In the genomic region with DNA sequence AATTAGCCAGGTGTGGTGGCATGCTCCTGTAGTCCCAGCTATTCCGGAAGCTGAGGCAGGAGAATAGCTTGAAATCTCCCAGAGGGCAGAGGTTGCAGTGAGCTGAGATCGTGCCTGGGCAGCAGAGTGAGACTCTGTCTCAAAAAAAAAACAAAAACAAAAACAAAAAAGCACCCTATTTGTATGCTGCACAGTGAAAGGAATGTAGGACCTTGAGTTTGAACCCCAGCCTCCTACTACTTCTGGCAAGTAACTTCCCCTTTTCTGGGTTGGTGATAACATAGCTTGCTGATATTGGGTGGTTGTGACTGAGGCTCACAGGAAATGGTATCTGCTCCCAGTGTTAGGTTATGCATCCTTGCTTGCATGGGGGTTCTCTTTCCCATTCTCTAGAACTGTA, we compare ENCODE assay signal across 12 cellular contexts.
"Had no signal": no experiment of that assay in that cellular context is flagged by ENCODE, and none has a peak within 500 bp of the region (broad histone marks: within the 10 kb centered on the region; RNA-seq: fewer than 3 reads in every experiment).

No MANE protein-coding gene starts in this region.

- ATAC-seq: activated naive CD4-positive, alpha-beta T cell treated with anti-CD3 and anti-CD28 coated beads, Interleukin-2, amount 50 U/mL, for 72 hours; lower lobe of right lung; pancreas had no signal

- FAIRE-seq: pancreas had no signal

- DNase-seq: activated B cell treated with CpG ODN at 0.5 μM for 24 hours; activated effector memory CD4-positive, alpha-beta T cell treated with anti-CD3 and anti-CD28 coated beads, Interleukin-2, amount 50 U/mL, for 16 hours; activated T-cell treated with anti-CD3 and anti-CD28 coated beads, Interleukin-2, amount 50 U/mL, for 24 hours; amniotic stem cell; dorsolateral prefrontal cortex; lower lobe of right lung; naive B cell; pancreas; stimulated activated CD4-positive, alpha-beta T cell treated with anti-CD3 and anti-CD28 coated beads, Interleukin-4, amount 100 ng/mL, for 1 hour; stimulated activated CD8-positive, alpha-beta memory T cell treated with anti-CD3 and anti-CD28 coated beads, Interleukin-4, amount 100 ng/mL, for 48 hours; upper lobe of left lung had no signal
